ENCODE assay signal across 31 cellular contexts in genomic region chr19:16057062-16057461, GRCh38. TPM values are rescaled to one million over a fixed set of nuclear protein-coding genes. Genes with fewer than 3 reads are reported as not detected.
DNase-seq lines count a peak whose midpoint lies in the region; ATAC-seq, FAIRE-seq and TF ChIP-seq lines count a peak whose summit lies in the region.
"Had no signal": no experiment of that assay in that cellular context is flagged by ENCODE, and none has a peak within 500 bp of the region (broad histone marks: within the 10 kb centered on the region; RNA-seq: fewer than 3 reads in every experiment).

No MANE protein-coding gene starts in this region.

- H3K9ac ChIP-seq in K562 (ENCODE audit: insufficient read depth in 1 of 2, low read depth in 2 of 2, low read length in 2 of 2) = no peak overlapping the region
- H3K9ac ChIP-seq: BLaER1; BLaER1 treated with 17β-estradiol and CSF1 and Interleukin-3, amounts not matched to agents 10 nM and 100 nM had no signal

- TF ChIP-seq EP300 in K562 (IDR thresholded peaks at IDR 0.05; ENCODE audit: low read length) = no peak
- no peak for TF ChIP-seq EP300 in ovary (IDR thresholded peaks at IDR 0.05)

- no peaks in the 10 kb centered on the region for H3K9me1 ChIP-seq in K562 (ENCODE audit: control insufficient read depth, insufficient read depth, low read length)

- no peak for ATAC-seq in K562
- ATAC-seq: A549; CD8-positive, alpha-beta T cell had no signal

- no peak for TF ChIP-seq RAD21 in K562 (CRISPR knock-in tag; conservative IDR thresholded peaks at IDR 0.05 in 1 of 2, IDR thresholded peaks at IDR 0.05 in 1 of 2)

- H3K36me3 ChIP-seq in HEK293 (ENCODE audit: control insufficient read depth in 2 of 2, insufficient read depth in 1 of 2, low read length in 2 of 2) = no peaks in the 10 kb centered on the region
- H3K36me3 ChIP-seq in K562 (ENCODE audit: control insufficient read depth, insufficient read depth, low read length) = no peaks in the 10 kb centered on the region
- no peaks in the 10 kb centered on the region for H3K36me3 ChIP-seq in ovary
- H3K36me3 ChIP-seq: BE2C; BLaER1; BLaER1 treated with 17β-estradiol and CSF1 and Interleukin-3, amounts not matched to agents 10 nM and 100 nM had no signal

- intact Hi-C loops in K562 (cut with micrococcal nuclease) (no loop called here), ovary (cut with DNase I) (no loop called here)

- no peak for FAIRE-seq in K562 (lab: Jason Lieb, UNC)
- FAIRE-seq: A204.1, A549, D721Med had no signal

- H3K27ac ChIP-seq in HEK293 (ENCODE audit: extremely low read depth, low read depth, low read length) (no peak overlapping the region), K562 (ENCODE audit: extremely low read depth, low read depth, low read length) (no peak overlapping the region), ovary (no peak overlapping the region)
- H3K27ac ChIP-seq: 22Rv1; A549; BLaER1; BLaER1 treated with 17β-estradiol and CSF1 and Interleukin-3, amounts not matched to agents 10 nM and 100 nM; C4-2B had no signal

- TF ChIP-seq POLR2A in K562 (conservative IDR thresholded peaks at IDR 0.05) (no peak), ovary (IDR thresholded peaks at IDR 0.05) (no peak)

- peaks cover 0 to 11% of the 10 kb centered on the region in 2 experiments; a peak in 3 of 5 replicates for H3K27me3 ChIP-seq in K562 (ENCODE audit: control insufficient read depth in 2 of 2, insufficient read depth in 2 of 2, low read length in 2 of 2)
- H3K27me3 ChIP-seq in ovary = no peaks in the 10 kb centered on the region
- H3K27me3 ChIP-seq: BE2C; BLaER1; BLaER1 treated with 17β-estradiol and CSF1 and Interleukin-3, amounts not matched to agents 10 nM and 100 nM had no signal

- H3K4me1 ChIP-seq in HEK293 (ENCODE audit: control insufficient read depth, insufficient read depth, low read length) (no peaks in the 10 kb centered on the region), K562 (replicated peaks in 1 of 2; ENCODE audit: control insufficient read depth in 2 of 2, insufficient read depth in 2 of 2, low read length in 2 of 2) (no peaks in the 10 kb centered on the region), ovary (ENCODE audit: insufficient read depth) (no peaks in the 10 kb centered on the region)
- H3K4me1 ChIP-seq: A549; BE2C; BLaER1; BLaER1 treated with 17β-estradiol and CSF1 and Interleukin-3, amounts not matched to agents 10 nM and 100 nM; Caco-2 had no signal

- H3K9me3 ChIP-seq in HEK293 (ENCODE audit: control insufficient read depth, insufficient read depth, low read depth, low read length) (no peaks in the 10 kb centered on the region), K562 (replicated peaks; ENCODE audit: control insufficient read depth, insufficient read depth, low read depth, low read length) (no peaks in the 10 kb centered on the region), ovary (no peaks in the 10 kb centered on the region)
- H3K9me3 ChIP-seq: BE2C had no signal

- DNase-seq in K562 (ENCODE audit: extremely low read depth in 1 of 4, low spot score in 3 of 4) = no peak
- DNase-seq in KBM-7 = no peak
- DNase-seq in ovary = no peak
- DNase-seq: 8988T; ACHN; AML-193; BE2C; C1 segment of cervical spinal cord; Caco-2; Calu3; CD4-positive, alpha-beta memory T cell; CD4-positive, alpha-beta T cell; CD4-positive, CD25-positive, alpha-beta regulatory T cell; CD8-positive, alpha-beta memory T cell; CD8-positive, alpha-beta T cell; COR-L47; DMS 273 treated with DMSO at 0.1 percent for 48 hours; DMS153; DMS53; DMS79; DMS79 treated with DMSO at 0.1 percent for 48 hours; DND-41; EL had no signal

- H3K4me2 ChIP-seq in K562 (ENCODE audit: insufficient read depth, low read length) = no peak overlapping the region
- H3K4me2 ChIP-seq: A549; BLaER1; BLaER1 treated with 17β-estradiol and CSF1 and Interleukin-3, amounts not matched to agents 10 nM and 100 nM had no signal

- POLR2A ChIA-PET in HEK293 (lab: Yijun Ruan, JAX) = no interaction called here
- POLR2A ChIA-PET in K562 (lab: Yijun Ruan, JAX) = interaction anchor here (1.1 kb wide), 1 partner anchor 57 kb away, joined by 4 read pairs; no protein-coding TSS in a partner anchor

- no peak overlapping the region for H2AFZ ChIP-seq in K562 (ENCODE audit: low read depth, low read length)

- no peaks in the 10 kb centered on the region for H3K79me2 ChIP-seq in K562 (ENCODE audit: control insufficient read depth, insufficient read depth, low read length)

- TF ChIP-seq CTCF in HEK293 (tag by site-specific recombination; IDR thresholded peaks at IDR 0.05) = no peak
- TF ChIP-seq CTCF in K562 (IDR thresholded peaks at IDR 0.05 in 2 of 3, conservative IDR thresholded peaks at IDR 0.05 in 1 of 3; ENCODE audit: insufficient read depth in 2 of 3, low read depth in 1 of 3, low read length in 3 of 3) = no peak
- no peak for TF ChIP-seq CTCF in ovary (IDR thresholded peaks at IDR 0.05)

- no TSS peak for BruUV-seq in K562 (replicated peaks; lab: Mats Ljungman, UMichigan)

- 4% methylated on average over 5 of the region's 5 CpGs for WGBS in K562 (ENCODE audit: insufficient coverage, low coverage, missing lambda C conversion rate)
- 45 to 66% (median 51%) methylated on average over 5 of the region's 5 CpGs for WGBS in ovary, 3 donors

- CTCF ChIA-PET in HEK293 (lab: Yijun Ruan, JAX) = interaction anchor here (0.9 to 1.6 kb wide), 4 partner anchors 16 to 79 kb away, joined by 3 to 9 read pairs (median 4); no protein-coding TSS in a partner anchor
- CTCF ChIA-PET in K562 (lab: Yijun Ruan, JAX; ENCODE audit: low intra/inter-chr PET ratio) = no interaction called here

- H3K4me3 ChIP-seq in HEK293 (ENCODE audit: low read depth, low read length) = no peak overlapping the region
- no peak overlapping the region for H3K4me3 ChIP-seq in K562
- H3K4me3 ChIP-seq in ovary = no peak overlapping the region
- H3K4me3 ChIP-seq: A549; BLaER1; BLaER1 treated with 17β-estradiol and CSF1 and Interleukin-3, amounts not matched to agents 10 nM and 100 nM had no signal

- in situ Hi-C loops in K562 (cut with MboI) = no loop called here
- in situ Hi-C loops in KBM-7 (cut with MboI; ENCODE audit: low pct_unique_long_range_greater_than_20kb, low sequenced_read_pairs) = no loop called here

- H4K20me1 ChIP-seq in K562 (replicated peaks; ENCODE audit: control insufficient read depth, insufficient read depth, low read length) = no peaks in the 10 kb centered on the region
- H4K20me1 ChIP-seq: BLaER1; BLaER1 treated with 17β-estradiol and CSF1 and Interleukin-3, amounts not matched to agents 10 nM and 100 nM had no signal

TF ChIP-seq in HEK293, 187 proteins besides CTCF, POLR2A, EP300 and RAD21:
- TF ChIP-seq ZNF707 (tag by site-specific recombination; IDR thresholded peaks at IDR 0.05) = peak; percentile 93
- TF ChIP-seq EGR2 (tag by site-specific recombination; IDR thresholded peaks at IDR 0.05; ENCODE audit: low read depth) = no peak

RNA-seq across cellular contexts. Expression of gene TPM4, which starts 19.2 kb away (rescaled TPM):
- 73.0 and 113 TPM in 2 replicates for total RNA-seq in K562 (2011; cell fraction: chromatin; rRNA removed; ENCODE audit: low replicate concordance)
- total RNA-seq in K562 (2011; cell fraction: nucleolus; rRNA removed) = 52.4 and 58.9 TPM in 2 replicates
- total RNA-seq in K562 (2011; cell fraction: nucleoplasm; rRNA removed) = 66.6 and 115 TPM in 2 replicates
- 76.3 and 82.9 TPM in 2 replicates for total RNA-seq in K562 (2014; rRNA removed)
- total RNA-seq in K562 (2014; rRNA removed; fragmentation: Illumina TruSeq; extraction: Trizol) = 81.8 and 91.3 TPM in 2 replicates
- 106 and 111 TPM in 2 replicates for total RNA-seq in K562 (2015; rRNA removed; fragmentation: Illumina TruSeq; extraction: Trizol)
- total RNA-seq in K562 (2021) = 61.2 and 63.6 TPM in 2 replicates
- polyA plus RNA-seq in K562 (2011; rRNA removed) = 104 and 126 TPM in 2 replicates
- 36.8 and 82.5 TPM in 2 replicates for polyA plus RNA-seq in K562 (2011; cell fraction: cytosol; rRNA removed)
- polyA plus RNA-seq in K562 (2011; cell fraction: nucleus; rRNA removed) = 30.6 and 46.4 TPM in 2 replicates
- 90.1 and 265 TPM in 2 replicates for polyA plus RNA-seq in K562 (2012)
- 87.6 and 108 TPM in 2 replicates for polyA plus RNA-seq in K562 (2014; fragmentation: Illumina TruSeq; extraction: Trizol)
- polyA plus RNA-seq in K562 (2014; fragmentation: Nextera tagmentation; extraction: Ambion mirVana) = 10 to 100 TPM; 28.1 to 34.0 TPM
- 77.4 and 86.3 TPM in 2 replicates for polyA plus RNA-seq in K562 (2014; rRNA removed)
- polyA minus RNA-seq in K562 (2011; rRNA and poly(A)+ RNA removed) = 79.9 and 121 TPM in 2 replicates
- polyA minus RNA-seq in K562 (2011; cell fraction: cytosol; rRNA and poly(A)+ RNA removed) = 31.3 and 61.1 TPM in 2 replicates
- polyA minus RNA-seq in K562 (2011; cell fraction: nucleus; rRNA and poly(A)+ RNA removed) = 17.5 and 35.4 TPM in 2 replicates
- 100 to 1,000 TPM; 286 to 642 (median 554) TPM for total RNA-seq in ovary
- 100 to 1,000 TPM; 347 to 664 TPM for polyA plus RNA-seq in ovary

RNA-seq across cellular contexts. Expression of gene RAB8A, which starts 54.6 kb away (rescaled TPM):
- 81.6 and 164 TPM in 2 replicates for total RNA-seq in K562 (2011; cell fraction: chromatin; rRNA removed; ENCODE audit: low replicate concordance)
- 94.9 and 99.9 TPM in 2 replicates for total RNA-seq in K562 (2011; cell fraction: nucleolus; rRNA removed)
- 96.1 and 105 TPM in 2 replicates for total RNA-seq in K562 (2011; cell fraction: nucleoplasm; rRNA removed)
- total RNA-seq in K562 (2014; rRNA removed) = 42.5 and 47.2 TPM in 2 replicates
- 60.2 and 66.7 TPM in 2 replicates for total RNA-seq in K562 (2014; rRNA removed; fragmentation: Illumina TruSeq; extraction: Trizol)
- 92.0 and 102 TPM in 2 replicates for total RNA-seq in K562 (2015; rRNA removed; fragmentation: Illumina TruSeq; extraction: Trizol)
- 71.9 and 82.7 TPM in 2 replicates for total RNA-seq in K562 (2021)
- 45.4 and 66.9 TPM in 2 replicates for polyA plus RNA-seq in K562 (2011; rRNA removed)
- polyA plus RNA-seq in K562 (2011; cell fraction: cytosol; rRNA removed) = 50.7 and 63.0 TPM in 2 replicates
- polyA plus RNA-seq in K562 (2011; cell fraction: nucleus; rRNA removed) = 33.2 and 35.1 TPM in 2 replicates
- 34.9 and 92.8 TPM in 2 replicates for polyA plus RNA-seq in K562 (2012)
- polyA plus RNA-seq in K562 (2014; fragmentation: Illumina TruSeq; extraction: Trizol) = 53.2 and 55.4 TPM in 2 replicates
- 10 to 100 TPM; 11.2 to 13.9 TPM for polyA plus RNA-seq in K562 (2014; fragmentation: Nextera tagmentation; extraction: Ambion mirVana)
- 47.1 and 80.1 TPM in 2 replicates for polyA plus RNA-seq in K562 (2014; rRNA removed)
- polyA minus RNA-seq in K562 (2011; rRNA and poly(A)+ RNA removed) = 168 and 219 TPM in 2 replicates
- 52.2 and 76.3 TPM in 2 replicates for polyA minus RNA-seq in K562 (2011; cell fraction: cytosol; rRNA and poly(A)+ RNA removed)
- 34.5 and 60.4 TPM in 2 replicates for polyA minus RNA-seq in K562 (2011; cell fraction: nucleus; rRNA and poly(A)+ RNA removed)
- 10 to 100 TPM; 17.2 to 70.5 (median 52.9) TPM for total RNA-seq in ovary
- polyA plus RNA-seq in ovary = 100 to 1,000 TPM in 1 of 2 donors, 10 to 100 TPM in 1; 23.8 to 114 TPM

Comparison
In these comparisons a context has a peak if more than half of its experiments do, and no peak if none do; other contexts are left out.
1. Of the 44 proteins assayed by ChIP-seq in both K562 and HEK293: peak only in K562: none; only in HEK293: none; in both: ZNF707; in neither: 43.